2 cellular contexts compared by ENCODE assay signal in the genomic region with DNA sequence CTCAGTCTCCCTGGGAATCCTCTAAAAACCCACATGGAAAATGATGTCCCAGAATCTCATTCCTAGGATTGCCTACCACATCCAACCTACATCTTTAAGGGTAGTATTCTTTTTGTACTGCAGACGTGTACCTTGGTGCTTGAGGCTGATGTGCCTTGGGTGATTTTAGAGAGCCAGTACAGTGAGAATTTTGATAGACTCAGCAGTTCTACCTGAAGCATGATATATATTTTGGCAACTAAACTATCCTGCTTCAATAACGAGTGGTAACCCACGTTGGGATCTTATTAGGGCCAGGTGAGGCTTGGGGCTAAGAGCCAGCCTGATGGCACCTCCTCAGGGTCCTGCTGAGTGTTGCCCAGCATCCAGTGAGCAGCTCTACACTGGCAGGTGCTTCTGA.
TF ChIP-seq lines count a peak whose summit lies in the region.

No MANE protein-coding gene starts in this region.

TF ChIP-seq in HepG2, 621 proteins besides CTCF, POLR2A, EP300 and RAD21:
- TF ChIP-seq RXRA (CRISPR knock-in tag; IDR thresholded peaks at IDR 0.05), result no peak
- TF ChIP-seq MAFK (conservative IDR thresholded peaks at IDR 0.05 in 1 of 2, IDR thresholded peaks at IDR 0.05 in 1 of 2; ENCODE audit: low read length in 2 of 2), result peak; percentile 9 to 40; a peak in 1 of 4 replicates

TF ChIP-seq in K562, 482 proteins besides CTCF, POLR2A, EP300 and RAD21:
- TF ChIP-seq SIN3B (IDR thresholded peaks at IDR 0.05; ENCODE audit: low read depth) (no peak), ZNF436 (CRISPR knock-in tag; IDR thresholded peaks at IDR 0.05) (no peak), ZNF57 (CRISPR knock-in tag; IDR thresholded peaks at IDR 0.05) (no peak), ZNF316 (IDR thresholded peaks at IDR 0.05) (peak; percentile 68), ZSCAN32 (CRISPR knock-in tag; IDR thresholded peaks at IDR 0.05) (no peak), FOXM1 (IDR thresholded peaks at IDR 0.05; ENCODE audit: low read depth) (no peak), FOXM1 (CRISPR knock-in tag; IDR thresholded peaks at IDR 0.05; ENCODE audit: low read depth) (no peak), PHF20 (IDR thresholded peaks at IDR 0.05; ENCODE audit: partially characterized antibody) (no peak), C11orf30 (IDR thresholded peaks at IDR 0.05; ENCODE audit: low read depth) (peak; percentile 55; the same call in 1 of the 2 replicates), ATF7 (IDR thresholded peaks at IDR 0.05) (no peak), SREBF2 (CRISPR knock-in tag; IDR thresholded peaks at IDR 0.05) (no peak), ZBTB7A (IDR thresholded peaks at IDR 0.05; ENCODE audit: borderline replicate concordance, control insufficient read depth, low read depth, low read length) (no peak), SAFB2 (IDR thresholded peaks at IDR 0.05; ENCODE audit: borderline replicate concordance, low read depth, low read length, severe bottlenecking) (no peak), MXI1 (IDR thresholded peaks at IDR 0.05; ENCODE audit: low read depth, low read length) (no peak), PHTF2 (CRISPR knock-in tag; IDR thresholded peaks at IDR 0.05) (no peak), ZNF143 (CRISPR knock-in tag; IDR thresholded peaks at IDR 0.05) (no peak)
- TF ChIP-seq, protein P1, sequence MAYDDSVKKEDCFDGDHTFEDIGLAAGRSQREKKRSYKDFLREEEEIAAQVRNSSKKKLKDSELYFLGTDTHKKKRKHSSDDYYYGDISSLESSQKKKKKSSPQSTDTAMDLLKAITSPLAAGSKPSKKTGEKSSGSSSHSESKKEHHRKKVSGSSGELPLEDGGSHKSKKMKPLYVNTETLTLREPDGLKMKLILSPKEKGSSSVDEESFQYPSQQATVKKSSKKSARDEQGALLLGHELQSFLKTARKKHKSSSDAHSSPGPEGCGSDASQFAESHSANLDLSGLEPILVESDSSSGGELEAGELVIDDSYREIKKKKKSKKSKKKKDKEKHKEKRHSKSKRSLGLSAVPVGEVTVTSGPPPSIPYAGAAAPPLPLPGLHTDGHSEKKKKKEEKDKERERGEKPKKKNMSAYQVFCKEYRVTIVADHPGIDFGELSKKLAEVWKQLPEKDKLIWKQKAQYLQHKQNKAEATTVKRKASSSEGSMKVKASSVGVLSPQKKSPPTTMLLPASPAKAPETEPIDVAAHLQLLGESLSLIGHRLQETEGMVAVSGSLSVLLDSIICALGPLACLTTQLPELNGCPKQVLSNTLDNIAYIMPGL (CRISPR knock-in tag; IDR thresholded peaks at IDR 0.05), result no peak
- TF ChIP-seq, protein P2, sequence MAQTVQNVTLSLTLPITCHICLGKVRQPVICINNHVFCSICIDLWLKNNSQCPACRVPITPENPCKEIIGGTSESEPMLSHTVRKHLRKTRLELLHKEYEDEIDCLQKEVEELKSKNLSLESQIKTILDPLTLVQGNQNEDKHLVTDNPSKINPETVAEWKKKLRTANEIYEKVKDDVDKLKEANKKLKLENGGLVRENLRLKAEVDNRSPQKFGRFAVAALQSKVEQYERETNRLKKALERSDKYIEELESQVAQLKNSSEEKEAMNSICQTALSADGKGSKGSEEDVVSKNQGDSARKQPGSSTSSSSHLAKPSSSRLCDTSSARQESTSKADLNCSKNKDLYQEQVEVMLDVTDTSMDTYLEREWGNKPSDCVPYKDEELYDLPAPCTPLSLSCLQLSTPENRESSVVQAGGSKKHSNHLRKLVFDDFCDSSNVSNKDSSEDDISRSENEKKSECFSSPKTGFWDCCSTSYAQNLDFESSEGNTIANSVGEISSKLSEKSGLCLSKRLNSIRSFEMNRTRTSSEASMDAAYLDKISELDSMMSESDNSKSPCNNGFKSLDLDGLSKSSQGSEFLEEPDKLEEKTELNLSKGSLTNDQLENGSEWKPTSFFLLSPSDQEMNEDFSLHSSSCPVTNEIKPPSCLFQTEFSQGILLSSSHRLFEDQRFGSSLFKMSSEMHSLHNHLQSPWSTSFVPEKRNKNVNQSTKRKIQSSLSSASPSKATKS (CRISPR knock-in tag; IDR thresholded peaks at IDR 0.05), result no peak
